ENCODE assay signal across 1 cellular context in genomic region chr5:16935271-16936149, GRCh38.
TF ChIP-seq lines count a peak whose summit lies in the region.

No MANE protein-coding gene starts in this region.

TF ChIP-seq in H1, 55 proteins besides CTCF, POLR2A, EP300 and RAD21:
- peak; percentile 77 for TF ChIP-seq PHF8 (conservative IDR thresholded peaks at IDR 0.05; ENCODE audit: low read depth, low read length)
- peak; percentile 46 for TF ChIP-seq TAF7 (optimal IDR thresholded peaks at IDR 0.05; ENCODE audit: borderline replicate concordance, low read depth, low read length)
- TF ChIP-seq EGR1 (IDR thresholded peaks at IDR 0.05; ENCODE audit: borderline replicate concordance, low read depth, low read length) = peak; percentile 74
- TF ChIP-seq NANOG (IDR thresholded peaks at IDR 0.05; ENCODE audit: insufficient read depth, low read depth, low read length, poor library complexity, severe bottlenecking) = no peak
- peak in 1 of 2 experiments; percentile 65; a peak in 1 of 4 replicates for TF ChIP-seq SIN3A (conservative IDR thresholded peaks at IDR 0.05 in 1 of 2, IDR thresholded peaks at IDR 0.05 in 1 of 2; ENCODE audit: low read depth in 1 of 2, low read length in 2 of 2)
- TF ChIP-seq ATF2 (IDR thresholded peaks at IDR 0.05; ENCODE audit: low read length) = 0 out of 2 replicates have a peak, but pooled peaks have one; percentile 9
- TF ChIP-seq YY1 (IDR thresholded peaks at IDR 0.05; ENCODE audit: low read depth, low read length) = no peak
- TF ChIP-seq CEBPB (IDR thresholded peaks at IDR 0.05; ENCODE audit: low read depth, low read length) = no peak
- no peak for TF ChIP-seq JUND (IDR thresholded peaks at IDR 0.05; ENCODE audit: low read length)
- TF ChIP-seq RNF2 (IDR thresholded peaks at IDR 0.05; ENCODE audit: borderline replicate concordance, low read depth, low read length, missing control alignments, poor library complexity, severe bottlenecking) = peak; percentile 61
- no peak for TF ChIP-seq BRCA1 (IDR thresholded peaks at IDR 0.05; ENCODE audit: low read depth, low read length)
- TF ChIP-seq GABPA (IDR thresholded peaks at IDR 0.05; ENCODE audit: borderline replicate concordance, insufficient read depth, low read length) = no peak
- TF ChIP-seq SP1 (IDR thresholded peaks at IDR 0.05; ENCODE audit: low read depth, low read length) = no peak
- peak; percentile 51; the same call in 1 of the 2 replicates for TF ChIP-seq SUZ12 (IDR thresholded peaks at IDR 0.05; ENCODE audit: low read length)
- TF ChIP-seq RBBP5 (IDR thresholded peaks at IDR 0.05; ENCODE audit: borderline replicate concordance, low read depth, low read length) = peak; percentile 60; the same call in 1 of the 2 replicates
- TF ChIP-seq SIRT6 (IDR thresholded peaks at IDR 0.05; ENCODE audit: low read length) = no peak
- peak; percentile 57 for TF ChIP-seq KDM4A (IDR thresholded peaks at IDR 0.05; ENCODE audit: low read depth, low read length, severe bottlenecking)
- no peak for TF ChIP-seq MAFK (IDR thresholded peaks at IDR 0.05; ENCODE audit: low read depth, low read length)
- no peak for TF ChIP-seq POLR2AphosphoS5 (IDR thresholded peaks at IDR 0.05; ENCODE audit: low read depth, low read length)
- peak; percentile 22; the same call in 1 of the 2 replicates for TF ChIP-seq BACH1 (IDR thresholded peaks at IDR 0.05; ENCODE audit: low read length)
- TF ChIP-seq BCL11A (IDR thresholded peaks at IDR 0.05; ENCODE audit: low read depth in 2 of 2, low read length in 2 of 2) = no peak
- TF ChIP-seq HDAC6 (IDR thresholded peaks at IDR 0.05; ENCODE audit: low read depth, low read length) = no peak
- TF ChIP-seq JUN (IDR thresholded peaks at IDR 0.05; ENCODE audit: low read depth, low read length) = no peak
- TF ChIP-seq ASH2L (IDR thresholded peaks at IDR 0.05; ENCODE audit: low read length) = peak; percentile 45
- 0 out of 2 replicates have a peak, but pooled peaks have one; percentile 40 for TF ChIP-seq TCF12 (IDR thresholded peaks at IDR 0.05; ENCODE audit: low read depth, low read length)
- no peak for TF ChIP-seq CREB1 (IDR thresholded peaks at IDR 0.05)
- peak; percentile 48 for TF ChIP-seq EZH2 (IDR thresholded peaks at IDR 0.05; ENCODE audit: low read depth, low read length, severe bottlenecking)
- no peak for TF ChIP-seq CHD1 (IDR thresholded peaks at IDR 0.05; ENCODE audit: low read depth, low read length)
- peak; percentile 5 to 54; a peak in 1 of 4 replicates for TF ChIP-seq HDAC2 (IDR thresholded peaks at IDR 0.05; ENCODE audit: borderline replicate concordance in 1 of 2, low read depth in 2 of 2, low read length in 2 of 2)
- peak; percentile 36; the same call in 1 of the 2 replicates for TF ChIP-seq TEAD4 (IDR thresholded peaks at IDR 0.05; ENCODE audit: low read depth, low read length)
- TF ChIP-seq ATF3 (IDR thresholded peaks at IDR 0.05; ENCODE audit: insufficient read depth, low read depth, low read length) = no peak
TF ChIP-seq in H1: peak in this region for 15.
